28 cellular contexts compared by ENCODE assay signal in the genomic region with DNA sequence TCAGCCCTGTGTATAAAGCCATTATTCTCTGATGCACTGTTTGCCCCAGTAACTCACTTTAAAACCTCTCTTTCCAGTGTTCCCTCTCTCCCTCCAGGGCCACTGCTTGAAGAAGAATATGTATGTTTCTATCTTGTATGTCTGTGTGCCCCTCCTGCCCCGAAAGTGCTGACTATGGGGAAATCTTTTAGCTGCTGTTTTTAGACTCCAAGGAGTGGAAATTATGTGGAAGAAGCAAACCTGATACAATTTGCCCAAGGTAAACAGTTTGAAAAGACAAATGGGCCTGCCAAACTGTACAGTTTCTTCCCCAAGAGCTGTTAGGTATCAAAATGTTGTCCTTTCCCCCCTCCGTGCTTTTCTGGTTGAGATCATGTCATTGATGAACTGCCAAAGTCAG. TPM values are rescaled to one million over a fixed set of nuclear protein-coding genes. Genes with fewer than 3 reads are reported as not detected.
DNase-seq lines count a peak whose midpoint lies in the region; ATAC-seq, FAIRE-seq and TF ChIP-seq lines count a peak whose summit lies in the region.
"Had no signal": no experiment of that assay in that cellular context is flagged by ENCODE, and none has a peak within 500 bp of the region (broad histone marks: within the 10 kb centered on the region; RNA-seq: fewer than 3 reads in every experiment).

No MANE protein-coding gene starts in this region.

- H3K36me3 ChIP-seq in H7 (replicated peaks; ENCODE audit: control insufficient read depth, insufficient read depth, low read length) (no peaks in the 10 kb centered on the region), H1 (ENCODE audit: control insufficient read depth in 2 of 4, insufficient read depth in 4 of 4, low read length in 3 of 4) (peaks cover 0 to 13% (median 0%) of the 10 kb centered on the region in 4 experiments; a peak in 1 of 8 replicates)
- H3K36me3 ChIP-seq: BLaER1, brain microvascular endothelial cell, transverse colon had no signal

- H3K79me1 ChIP-seq in H1 (ENCODE audit: low read depth, low read length): no peaks in the 10 kb centered on the region

- CTCF ChIA-PET in A549 (lab: Yijun Ruan, JAX) (no interaction called here), H1 (lab: Charles Lee; ENCODE audit: partially characterized antibody) (interaction anchor here (1.1 to 6.8 kb wide), 2 partner anchors 24 to 128 kb away, joined by 4 to 83 read pairs; no protein-coding TSS in a partner anchor)

- H3K27me3 ChIP-seq in H7 (ENCODE audit: control insufficient read depth, insufficient read depth, low read length) (peaks cover 31% of the 10 kb centered on the region), H1 (replicated peaks in 1 of 4; ENCODE audit: control insufficient read depth in 3 of 4, extremely low read depth in 1 of 4, insufficient read depth in 3 of 4, low read length in 3 of 4) (peaks cover 12 to 27% (median 24%) of the 10 kb centered on the region in 4 experiments)

- no peaks in the 10 kb centered on the region; the same call in 1 of the 2 replicates for H3K23me2 ChIP-seq in H1 (ENCODE audit: low read depth, low read length)

- H3K23ac ChIP-seq in H1 (ENCODE audit: insufficient read length): no peak overlapping the region

- H2AFZ ChIP-seq in H1 (ENCODE audit: low read length): no peak overlapping the region

- H3K4me3 ChIP-seq in A549 (no peak overlapping the region), H7 (ENCODE audit: insufficient read depth, low read depth, low read length) (no peak overlapping the region), H1 (ENCODE audit: extremely low read depth in 1 of 4, insufficient read depth in 2 of 4, low read depth in 3 of 4, low read length in 4 of 4) (no peak overlapping the region)
- H3K4me3 ChIP-seq: BLaER1, transverse colon had no signal

- FAIRE-seq in A549 (lab: Jason Lieb, UNC): no peak
- FAIRE-seq in H1 (lab: Jason Lieb, UNC): no peak

- no peak overlapping the region for H3K27ac Mint-ChIP-seq in nephron progenitor cell
- H3K27ac Mint-ChIP-seq: HFFc6; T-helper 2 cell treated with Interferon-gamma antibody and Interleukin-4, amounts not matched to agents 5 μg/mL and 100 μg/mL, for 36 hours had no signal

- TF ChIP-seq CTCF in A549 (IDR thresholded peaks at IDR 0.05): no peak
- TF ChIP-seq CTCF in H1 (IDR thresholded peaks at IDR 0.05; ENCODE audit: control extremely low read depth in 1 of 3, insufficient read depth in 1 of 3, low read depth in 1 of 3, low read length in 3 of 3): no peak
- no peak for TF ChIP-seq CTCF in nephron progenitor cell (IDR thresholded peaks at IDR 0.05)

- no peak overlapping the region for H4K91ac ChIP-seq in H1 (replicated peaks; ENCODE audit: insufficient read length, low read length)

- H3K9me3 ChIP-seq in A549: no peaks in the 10 kb centered on the region
- peaks cover 0 to 14% of the 10 kb centered on the region in 2 experiments; a peak in 1 of 4 replicates for H3K9me3 ChIP-seq in H1 (ENCODE audit: insufficient read depth in 2 of 2, low read depth in 1 of 2, low read length in 1 of 2)
- H3K9me3 ChIP-seq: transverse colon had no signal

- H3K9me3 Mint-ChIP-seq in nephron progenitor cell: peaks cover 9% of the 10 kb centered on the region
- H3K9me3 Mint-ChIP-seq: activated T-cell treated with anti-CD3 and anti-CD28 coated beads, Interleukin-2, amount 50 U/mL, for 4 hours; HFFc6; T-helper 2 cell treated with Interferon-gamma antibody and Interleukin-4, amounts not matched to agents 5 μg/mL and 100 μg/mL, for 36 hours had no signal

- no peak overlapping the region for H3K4me2 ChIP-seq in A549
- no peak overlapping the region for H3K4me2 ChIP-seq in H1 (ENCODE audit: insufficient read depth in 1 of 2, low read depth in 2 of 2, low read length in 2 of 2)
- H3K4me2 ChIP-seq: BLaER1 had no signal

- ATAC-seq in A549 (no peak), GM18873 (IDR thresholded peaks at IDR 0.05; ENCODE audit: low FRiP score, unreplicated experiment) (no peak)
- ATAC-seq: activated T-cell treated with anti-CD3 and anti-CD28 coated beads, Interleukin-2, amount 50 U/mL, for 4 hours; left cardiac atrium; PC-3; SK-N-SH treated with all-trans-retinoic acid at 6 μM for 48 hours had no signal

- H3K9ac ChIP-seq in H1 (replicated peaks in 1 of 4; ENCODE audit: extremely low read depth in 1 of 4, low read depth in 3 of 4, low read length in 3 of 4): no peak overlapping the region
- H3K9ac ChIP-seq: BLaER1 had no signal

- H3K4me1 ChIP-seq in A549: 0 out of 3 replicates have a peak, but pooled peaks cover 4% of the 10 kb centered on the region
- peaks cover 2 to 18% (median 10%) of the 10 kb centered on the region in 4 experiments for H3K4me1 ChIP-seq in H1 (replicated peaks in 1 of 4; ENCODE audit: control insufficient read depth in 3 of 4, insufficient read depth in 4 of 4, low read length in 3 of 4)
- H3K4me1 ChIP-seq: BLaER1 had no signal

- peaks cover 0 to 2% of the 10 kb centered on the region in 2 experiments for H4K20me1 ChIP-seq in H1 (replicated peaks in 1 of 2; ENCODE audit: control insufficient read depth in 1 of 2, insufficient read depth in 2 of 2, low read length in 2 of 2)
- H4K20me1 ChIP-seq: BLaER1 had no signal

- H4K8ac ChIP-seq in H1 (ENCODE audit: extremely low read depth, insufficient read depth, low read length): no peak overlapping the region

- peaks cover 67% of the 10 kb centered on the region for H3K27me3 Mint-ChIP-seq in nephron progenitor cell (ENCODE audit: low read depth, poor library complexity)

- POLR2A ChIA-PET in A549 (lab: Yijun Ruan, JAX) (no interaction called here), H1 (lab: Charles Lee; ENCODE audit: partially characterized antibody) (no interaction called here)

- 51% methylated on average over 2 of the region's 2 CpGs for WGBS in A549 (ENCODE audit: missing lambda C conversion rate)
- 83% methylated on average over 2 of the region's 2 CpGs; no CpG with 5 or more reads in 1 of the 2 experiments for WGBS in H1 (ENCODE audit: extremely low coverage in 1 of 2, insufficient coverage in 1 of 2, insufficient read length in 1 of 2, insufficient replicate concordance in 2 of 2, low coverage in 1 of 2, low lambda C conversion rate in 2 of 2, missing lambda C conversion rate in 1 of 2), 2 experiments

- TF ChIP-seq EP300 in A549 (IDR thresholded peaks at IDR 0.05) (no peak), H1 (IDR thresholded peaks at IDR 0.05; ENCODE audit: borderline replicate concordance in 1 of 2, low read depth in 2 of 2, low read length in 2 of 2) (no peak)

- H3K4ac ChIP-seq in H1 (replicated peaks; ENCODE audit: insufficient read length, low read depth, low read length): no peak overlapping the region

- H3K14ac ChIP-seq in H1 (ENCODE audit: insufficient read length): no peak overlapping the region

- no peak overlapping the region for H3K56ac ChIP-seq in H1 (replicated peaks; ENCODE audit: insufficient read length, low read depth, low read length)

- TF ChIP-seq POLR2A in A549 (IDR thresholded peaks at IDR 0.05; ENCODE audit: low read length) (no peak), H1 (IDR thresholded peaks at IDR 0.05; ENCODE audit: control extremely low read depth in 1 of 2, low read depth in 2 of 2, low read length in 2 of 2) (no peak)

- no peak overlapping the region for H2BK12ac ChIP-seq in H1 (ENCODE audit: low read depth, low read length)

- DNase-seq in A549 (ENCODE audit: low read depth in 1 of 2, low spot score in 1 of 2): no peak
- DNase-seq in H7: peak; percentile 14
- peak in 1 of 2 experiments; percentile 6 for DNase-seq in H1 (ENCODE audit: low read depth in 1 of 2, low spot score in 2 of 2)
- no peak for DNase-seq in nephron progenitor cell
- no peak for DNase-seq in NCI-H1694 (lab: John Stamatoyannopoulos, UW)
- DNase-seq in activated naive CD4-positive, alpha-beta T cell treated with anti-CD3 and anti-CD28 coated beads, Interleukin-2, amount 50 U/mL, for 16 hours: no peak
- DNase-seq in NK-92 (lab: John Stamatoyannopoulos, UW; ENCODE audit: unreplicated experiment): no peak
- DNase-seq: activated naive CD4-positive, alpha-beta T cell; activated T-cell treated with anti-CD3 and anti-CD28 coated beads, Interleukin-2, amount 50 U/mL, for 4 hours; brain microvascular endothelial cell; DND-41; effector CD4-positive, alpha-beta T cell; HFFc6; left cardiac atrium; MV-4-11; NCI-H2171 treated with DMSO at 0.1 percent for 48 hours; NCI-H510A treated with DMSO at 0.1 percent for 48 hours; NK-92 treated with Interleukin-12 subunit alpha and Interleukin-12 subunit beta, amount 100 ng/mL, for 24 hours; PC-3; retina; stimulated activated CD4-positive, alpha-beta T cell treated with anti-CD3 and anti-CD28 coated beads, Interleukin-2, amount 100 ng/mL, for 24 hours; transverse colon had no signal

- H3K4me3 Mint-ChIP-seq in nephron progenitor cell: peak overlapping the region; percentile 75
- H3K4me3 Mint-ChIP-seq: activated T-cell treated with anti-CD3 and anti-CD28 coated beads, Interleukin-2, amount 50 U/mL, for 4 hours; HFFc6; T-helper 2 cell treated with Interferon-gamma antibody and Interleukin-4, amounts not matched to agents 5 μg/mL and 100 μg/mL, for 36 hours had no signal

- no peaks in the 10 kb centered on the region for H3K79me2 ChIP-seq in H1 (ENCODE audit: control insufficient read depth in 1 of 2, insufficient read depth in 2 of 2, low read length in 2 of 2)

- H3K27ac ChIP-seq in A549 (no peak overlapping the region), H1 (ENCODE audit: low read depth, low read length) (no peak overlapping the region)
- H3K27ac ChIP-seq: BLaER1, brain microvascular endothelial cell, transverse colon had no signal

- no peak overlapping the region for H4K5ac ChIP-seq in H1 (ENCODE audit: insufficient read length, low read depth, low read length)

- no peak overlapping the region for H2BK15ac ChIP-seq in H1 (ENCODE audit: low read length)

- no peaks in the 10 kb centered on the region for H3K36me3 Mint-ChIP-seq in nephron progenitor cell (ENCODE audit: low read depth)

- no peak overlapping the region for H3K18ac ChIP-seq in H1 (ENCODE audit: extremely low read depth, low read length)

- H3K4me1 Mint-ChIP-seq in nephron progenitor cell: peaks cover 30% of the 10 kb centered on the region

- no peak overlapping the region for H2BK5ac ChIP-seq in H1 (ENCODE audit: low read depth, low read length)

- H2AK5ac ChIP-seq in H1 (ENCODE audit: low read depth, low read length): no peak overlapping the region

- no peak overlapping the region for H2BK20ac ChIP-seq in H1 (ENCODE audit: low read length)

- no peak overlapping the region for H2BK120ac ChIP-seq in H1 (replicated peaks; ENCODE audit: low read depth, low read length)

- TF ChIP-seq RAD21 in A549 (conservative IDR thresholded peaks at IDR 0.05 in 1 of 2, IDR thresholded peaks at IDR 0.05 in 1 of 2): no peak
- TF ChIP-seq RAD21 in H1 (IDR thresholded peaks at IDR 0.05 in 1 of 2, conservative IDR thresholded peaks at IDR 0.05 in 1 of 2; ENCODE audit: low read depth in 2 of 2, low read length in 2 of 2): no peak

RNA-seq across cellular contexts. Expression of gene ADRA2A, which starts 3.4 kb away (rescaled TPM):
- polyA plus RNA-seq in A549 (2011; rRNA removed): not detected in 2 replicates
- 0.01 TPM in 2 replicates for polyA plus RNA-seq in A549 (2012; cell fraction: cytosol; rRNA removed)
- 0.04 and 0.05 TPM in 2 replicates for polyA plus RNA-seq in A549 (2012; cell fraction: nucleus; rRNA removed)
- not detected in 3 replicates for polyA plus RNA-seq in A549 (2017; fragmentation: RNase III; extraction: RNeasy Plus Mini Kit Qiagen cat#74134 plus additional on column Dnase treatment)
- polyA minus RNA-seq in A549 (2011; rRNA and poly(A)+ RNA removed): not detected in 2 replicates
- 1.9 and 4.3 TPM in 2 replicates for total RNA-seq in H7 (2014; rRNA removed; shearing (Covaris generic))
- total RNA-seq in H1 (2021; fragmentation: NEBNext Ultra II Directional; extraction: Animal tissue kit (Norgen Biotek cat#: 25700)): 5.9 and 7.3 TPM in 2 replicates
- polyA plus RNA-seq in H1 (2011; rRNA removed): 6.2 and 7.6 TPM in 2 replicates
- polyA plus RNA-seq in H1 (2011; cell fraction: cytosol; rRNA removed): 3.6 TPM
- 4.1 TPM for polyA plus RNA-seq in H1 (2011; cell fraction: nucleus; rRNA removed)
- polyA plus RNA-seq in H1 (2012, experiment 1 of 2): 3.0 to 5.4 TPM (median 4.6 TPM) in 4 replicates
- polyA plus RNA-seq in H1 (2012, experiment 2 of 2): 4.8 TPM
- 1.8 TPM for polyA plus RNA-seq in H1 (2013, experiment 1 of 2)
- 1.4 TPM for polyA plus RNA-seq in H1 (2013, experiment 2 of 2)
- 3.2 and 4.5 TPM in 2 replicates for polyA minus RNA-seq in H1 (2011; rRNA and poly(A)+ RNA removed)
- 5.2 TPM for polyA minus RNA-seq in H1 (2011; cell fraction: cytosol; rRNA and poly(A)+ RNA removed)
- 6.1 TPM for polyA minus RNA-seq in H1 (2011; cell fraction: nucleus; rRNA and poly(A)+ RNA removed)
- total RNA-seq: activated CD8-positive, alpha-beta memory T cell treated with anti-CD3 and anti-CD28 coated beads for 36 hours; HFFc6; osteocyte; PC-3 had no signal

Comparison
In these comparisons a context has a peak if more than half of its experiments do, and no peak if none do; other contexts are left out.
1. Of the 18 proteins assayed by ChIP-seq in both H1 and A549: peak only in H1: none; only in A549: none; in both: MAFK; in neither: 17.